Comparison of ENCODE assay signal across 15 cellular contexts in genomic region chrX:133468081-133468480, GRCh38. TPM values are rescaled to one million over a fixed set of nuclear protein-coding genes. Genes with fewer than 3 reads are reported as not detected.
"Had no signal": no experiment of that assay in that cellular context is flagged by ENCODE, and none has a peak within 500 bp of the region (broad histone marks: within the 10 kb centered on the region; RNA-seq: fewer than 3 reads in every experiment).

No MANE protein-coding gene starts in this region.

- DNase-seq: activated CD4-positive, alpha-beta T cell treated with anti-CD3 and anti-CD28 coated beads for 48 hours; activated naive CD4-positive, alpha-beta T cell treated with anti-CD3 and anti-CD28 coated beads for 36 hours; adrenal gland; dermis blood vessel endothelial cell; left ventricle myocardium superior; mesenchymal stem cell; ovary; retina; T-cell; T1000 had no signal

- H3K4me3 ChIP-seq: adrenal gland, ovary, skin epidermis, thyroid gland, vagina had no signal

- H3K27ac Mint-ChIP-seq: activated naive CD4-positive, alpha-beta T cell treated with anti-CD3 and anti-CD28 coated beads for 36 hours; activated T-helper 17 cell treated with anti-CD3 and anti-CD28 coated beads, Interleukin-2, amount 50 U/mL, for 72 hours; T-cell had no signal

- ATAC-seq: activated T-helper 17 cell treated with anti-CD3 and anti-CD28 coated beads, Interleukin-2, amount 50 U/mL, for 72 hours; esophagus mucosa; left ventricle myocardium superior; T-cell had no signal

- H3K4me3 Mint-ChIP-seq: activated naive CD4-positive, alpha-beta T cell treated with anti-CD3 and anti-CD28 coated beads for 36 hours; activated T-helper 17 cell treated with anti-CD3 and anti-CD28 coated beads, Interleukin-2, amount 50 U/mL, for 72 hours; T-cell had no signal

- H3K36me3 Mint-ChIP-seq: T-cell had no signal

- H3K27ac ChIP-seq: adrenal gland, ovary, skin epidermis, thyroid gland, vagina had no signal

- H3K4me1 Mint-ChIP-seq: activated T-helper 17 cell treated with anti-CD3 and anti-CD28 coated beads, Interleukin-2, amount 50 U/mL, for 72 hours; T-cell had no signal

- H3K36me3 ChIP-seq: adrenal gland, ovary, thyroid gland, vagina had no signal

- H3K9me3 Mint-ChIP-seq: activated naive CD4-positive, alpha-beta T cell treated with anti-CD3 and anti-CD28 coated beads for 36 hours; activated T-helper 17 cell treated with anti-CD3 and anti-CD28 coated beads, Interleukin-2, amount 50 U/mL, for 72 hours; T-cell had no signal

- H3K9me3 ChIP-seq: adrenal gland, ovary, thyroid gland, vagina had no signal

- H3K27me3 ChIP-seq: ovary, thyroid gland, vagina had no signal

- H3K4me1 ChIP-seq: adrenal gland, thyroid gland, vagina had no signal

RNA-seq across cellular contexts. Expression of gene GPC4, which starts 52.8 kb away (rescaled TPM):
- total RNA-seq: activated T-helper 17 cell treated with anti-CD3 and anti-CD28 coated beads, Interleukin-2, amount 50 U/mL, for 72 hours had no signal
